16 cellular contexts compared by ENCODE assay signal in genomic region chr17:8555062-8555461, GRCh38.
DNase-seq lines count a peak whose midpoint lies in the region; TF ChIP-seq lines count a peak whose summit lies in the region.
"Had no signal": no experiment of that assay in that cellular context is flagged by ENCODE, and none has a peak within 500 bp of the region (broad histone marks: within the 10 kb centered on the region; RNA-seq: fewer than 3 reads in every experiment).

No MANE protein-coding gene starts in this region.

- H3K9me3 ChIP-seq in adipocyte (ENCODE audit: control insufficient read depth, low read length) = no peaks in the 10 kb centered on the region
- no peaks in the 10 kb centered on the region for H3K9me3 ChIP-seq in smooth muscle cell (replicated peaks; ENCODE audit: low read depth)
- H3K9me3 ChIP-seq in hepatocyte (ENCODE audit: low read depth) = no peaks in the 10 kb centered on the region

- H3K9ac ChIP-seq in adipocyte (ENCODE audit: low read length) (no peak overlapping the region), smooth muscle cell (ENCODE audit: low read depth) (peak overlapping the region; percentile 43)

- H3K4me1 ChIP-seq in adipocyte (ENCODE audit: control insufficient read depth, insufficient read depth, low read length) (peaks cover 5% of the 10 kb centered on the region), smooth muscle cell (ENCODE audit: low read depth) (no peaks in the 10 kb centered on the region), hepatocyte (ENCODE audit: insufficient read depth) (no peaks in the 10 kb centered on the region)

- peak; percentile 50 for DNase-seq in HCEC 1CT
- peak; percentile 41 for DNase-seq in adipocyte (ENCODE audit: low read depth)
- peak; percentile 6 for DNase-seq in fibroblast of gingiva (ENCODE audit: low read depth)
- DNase-seq in smooth muscle cell (lab: John Stamatoyannopoulos, UW; ENCODE audit: unreplicated experiment) = no peak
- DNase-seq in stimulated activated CD4-positive, alpha-beta T cell treated with anti-CD3 and anti-CD28 coated beads, Interleukin-4, amount 100 ng/mL, for 1 hour = no peak
- no peak for DNase-seq in globus pallidus (ENCODE audit: low spot score)
- no peak for DNase-seq in hepatocyte (ENCODE audit: low spot score)
- DNase-seq in NCI-H526 treated with DMSO at 0.1 percent for 48 hours (lab: John Stamatoyannopoulos, UW) = no peak
- DNase-seq: ACHN; CD4-positive, CD25-positive, alpha-beta regulatory T cell; DND-41; Kasumi-1; NCI-H1436; NCI-H2029 treated with DMSO at 0.1 percent for 48 hours; NCI-H526; NK-92 treated with Interleukin-12 subunit alpha and Interleukin-12 subunit beta, amount 100 ng/mL, for 24 hours had no signal

- H3F3A ChIP-seq in smooth muscle cell (ENCODE audit: low read depth) = no peaks in the 10 kb centered on the region

- WGBS in smooth muscle cell (ENCODE audit: low lambda C conversion rate) = 70% methylated on average over 1 of the region's 1 CpG
- WGBS in hepatocyte (ENCODE audit: low lambda C conversion rate, missing lambda C conversion rate) = 66% methylated on average over 1 of the region's 1 CpG

- H3K27me3 ChIP-seq in adipocyte (replicated peaks; ENCODE audit: control insufficient read depth, insufficient read depth, low read length) (no peaks in the 10 kb centered on the region), smooth muscle cell (ENCODE audit: low read depth) (no peaks in the 10 kb centered on the region), hepatocyte (no peaks in the 10 kb centered on the region)

- H3K36me3 ChIP-seq in adipocyte (ENCODE audit: control insufficient read depth, insufficient read depth, low read length, severe bottlenecking) = no peaks in the 10 kb centered on the region
- H3K36me3 ChIP-seq in smooth muscle cell (ENCODE audit: low read depth) = peaks cover 12% of the 10 kb centered on the region
- no peaks in the 10 kb centered on the region for H3K36me3 ChIP-seq in hepatocyte (replicated peaks; ENCODE audit: insufficient read depth, low read depth)

- TF ChIP-seq CTCF in smooth muscle cell (IDR thresholded peaks at IDR 0.05; ENCODE audit: borderline replicate concordance, insufficient read depth, poor library complexity, severe bottlenecking) (no peak), hepatocyte (IDR thresholded peaks at IDR 0.05; ENCODE audit: poor library complexity) (no peak)

- H3K9me2 ChIP-seq in hepatocyte (replicated peaks; ENCODE audit: insufficient read depth) = no peaks in the 10 kb centered on the region

- H3K27ac ChIP-seq in smooth muscle cell (ENCODE audit: low read depth) (peak overlapping the region; percentile 58), hepatocyte (no peak overlapping the region)

- H3K79me2 ChIP-seq in smooth muscle cell (ENCODE audit: low read depth) (peaks cover 33% of the 10 kb centered on the region), hepatocyte (peaks cover 4% of the 10 kb centered on the region)

- H2AFZ ChIP-seq in smooth muscle cell (ENCODE audit: low read depth) (no peak overlapping the region), hepatocyte (no peak overlapping the region)

- no peak overlapping the region for H3K4me3 ChIP-seq in adipocyte (ENCODE audit: low read length)
- H3K4me3 ChIP-seq in smooth muscle cell = no peak overlapping the region
- no peak overlapping the region for H3K4me3 ChIP-seq in hepatocyte

- H3K4me2 ChIP-seq in smooth muscle cell (no peak overlapping the region), hepatocyte (no peak overlapping the region)

- H4K20me1 ChIP-seq in smooth muscle cell (ENCODE audit: low read depth) (peaks cover 9% of the 10 kb centered on the region), hepatocyte (ENCODE audit: insufficient read depth, poor library complexity, severe bottlenecking) (no peaks in the 10 kb centered on the region)

Comparison
In these comparisons a context has a peak if more than half of its experiments do, and no peak if none do; other contexts are left out.
1. DNase-seq: peak in HCEC 1CT (single experiment), adipocyte (single experiment) and fibroblast of gingiva (single experiment); none in smooth muscle cell (single experiment), stimulated activated CD4-positive, alpha-beta T cell treated with anti-CD3 and anti-CD28 coated beads, Interleukin-4, amount 100 ng/mL, for 1 hour (single experiment), globus pallidus (single experiment), hepatocyte (single experiment) and NCI-H526 treated with DMSO at 0.1 percent for 48 hours (single experiment).